1 cellular context compared by ENCODE assay signal in the genomic region with DNA sequence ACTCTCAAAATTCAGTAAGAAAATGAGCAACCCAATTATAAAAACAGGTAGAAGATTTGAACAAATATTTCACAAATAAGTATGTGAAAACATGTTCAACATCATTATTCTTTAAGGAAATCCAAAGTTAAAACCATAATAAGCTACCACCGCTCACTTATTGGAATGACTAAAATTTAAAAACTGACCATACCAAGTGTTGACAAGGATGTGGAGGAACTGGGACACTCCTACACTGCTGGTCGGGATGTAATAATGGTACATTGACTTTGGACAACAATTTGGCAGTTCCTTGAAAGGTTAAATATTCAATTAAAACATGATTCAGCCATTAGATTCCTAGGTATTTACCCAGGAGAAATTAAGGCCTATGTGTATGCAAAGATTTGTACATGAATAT.
TF ChIP-seq lines count a peak whose summit lies in the region.

No MANE protein-coding gene starts in this region.

TF ChIP-seq in HepG2, 621 proteins besides CTCF, POLR2A, EP300 and RAD21:
- TF ChIP-seq ARID4A (CRISPR knock-in tag; IDR thresholded peaks at IDR 0.05; ENCODE audit: borderline replicate concordance): no peak
- TF ChIP-seq HMGA1 (CRISPR knock-in tag; conservative IDR thresholded peaks at IDR 0.05): no peak
- peak; percentile 99 for TF ChIP-seq ZNF7 (CRISPR knock-in tag; IDR thresholded peaks at IDR 0.05)
- TF ChIP-seq ZNF605 (CRISPR knock-in tag; IDR thresholded peaks at IDR 0.05): no peak
TF ChIP-seq in HepG2: peak in this region for 1.
